9 cellular contexts compared by ENCODE assay signal in genomic region chr15:81410318-81410753, GRCh38. TPM values are rescaled to one million over a fixed set of nuclear protein-coding genes. Genes with fewer than 3 reads are reported as not detected.
A peak's percentile ranks its signal among the peaks of the same experiment; 100 is the strongest.
DNase-seq lines count a peak whose midpoint lies in the region; ATAC-seq lines count a peak whose summit lies in the region.
"Had no signal": no experiment of that assay in that cellular context is flagged by ENCODE, and none has a peak within 500 bp of the region (broad histone marks: within the 10 kb centered on the region; RNA-seq: fewer than 3 reads in every experiment).

No MANE protein-coding gene starts in this region.

- H3K27me3 Mint-ChIP-seq in memory B cell: peaks cover 13% of the 10 kb centered on the region
- peaks cover 28% of the 10 kb centered on the region for H3K27me3 Mint-ChIP-seq in stimulated activated memory B cell treated with anti-CD40 and anti-IgM and Interleukin-4, amounts not matched to agents 10 μg/mL and 1 μg/mL and 100 μg/mL, for 72 hours

- H3K27ac Mint-ChIP-seq in memory B cell: no peak overlapping the region
- H3K27ac Mint-ChIP-seq in stimulated activated memory B cell treated with anti-CD40 and anti-IgM and Interleukin-4, amounts not matched to agents 10 μg/mL and 1 μg/mL and 100 μg/mL, for 72 hours: no peak overlapping the region

- no peaks in the 10 kb centered on the region for H3K4me1 Mint-ChIP-seq in memory B cell
- no peaks in the 10 kb centered on the region for H3K4me1 Mint-ChIP-seq in stimulated activated memory B cell treated with anti-CD40 and anti-IgM and Interleukin-4, amounts not matched to agents 10 μg/mL and 1 μg/mL and 100 μg/mL, for 72 hours

- no peaks in the 10 kb centered on the region for H3K36me3 Mint-ChIP-seq in memory B cell
- no peaks in the 10 kb centered on the region for H3K36me3 Mint-ChIP-seq in stimulated activated memory B cell treated with anti-CD40 and anti-IgM and Interleukin-4, amounts not matched to agents 10 μg/mL and 1 μg/mL and 100 μg/mL, for 72 hours

- peak; percentile 62 for DNase-seq in A172 (ENCODE audit: low spot score)
- DNase-seq in GF-D8 (lab: John Stamatoyannopoulos, UW): peak; percentile 6
- peak; percentile 63 for DNase-seq in NCI-H1092 (lab: John Stamatoyannopoulos, UW)
- DNase-seq in SK-N-DZ (ENCODE audit: low spot score): peak; percentile 77
- peak; percentile 71 for DNase-seq in epidermal melanocyte (ENCODE audit: insufficient read length, low spot score)
- peak in 1 of 2 donors; percentile 11 for DNase-seq in memory B cell (ENCODE audit: low spot score in 2 of 2)

- no peak overlapping the region for H3K4me3 Mint-ChIP-seq in memory B cell
- no peak overlapping the region for H3K4me3 Mint-ChIP-seq in stimulated activated memory B cell treated with anti-CD40 and anti-IgM and Interleukin-4, amounts not matched to agents 10 μg/mL and 1 μg/mL and 100 μg/mL, for 72 hours

- ATAC-seq in memory B cell (ENCODE audit: low read depth) (peak; percentile 55), HG03280 (IDR thresholded peaks at IDR 0.05; ENCODE audit: unreplicated experiment) (no peak)
- ATAC-seq in stimulated activated memory B cell treated with anti-CD40 and anti-IgM and Interleukin-4, amounts not matched to agents 10 μg/mL and 1 μg/mL and 100 μg/mL, for 72 hours: no peak

- no peaks in the 10 kb centered on the region for H3K9me3 Mint-ChIP-seq in memory B cell
- no peaks in the 10 kb centered on the region for H3K9me3 Mint-ChIP-seq in stimulated activated memory B cell treated with anti-CD40 and anti-IgM and Interleukin-4, amounts not matched to agents 10 μg/mL and 1 μg/mL and 100 μg/mL, for 72 hours

RNA-seq across cellular contexts. Expression of gene TMC3, which starts 36.3 kb away (rescaled TPM):
- total RNA-seq in A172 (2014; rRNA removed; shearing (Covaris generic)): not detected in 2 replicates
- not detected in 2 replicates for polyA plus RNA-seq in SK-N-DZ (2014; cell fraction: cytosol; rRNA removed)
- not detected in 2 replicates for polyA plus RNA-seq in SK-N-DZ (2014; cell fraction: nucleus; rRNA removed)
- polyA plus RNA-seq: esophagus had no signal
